ENCODE assay signal across 1 cellular context in the genomic region with DNA sequence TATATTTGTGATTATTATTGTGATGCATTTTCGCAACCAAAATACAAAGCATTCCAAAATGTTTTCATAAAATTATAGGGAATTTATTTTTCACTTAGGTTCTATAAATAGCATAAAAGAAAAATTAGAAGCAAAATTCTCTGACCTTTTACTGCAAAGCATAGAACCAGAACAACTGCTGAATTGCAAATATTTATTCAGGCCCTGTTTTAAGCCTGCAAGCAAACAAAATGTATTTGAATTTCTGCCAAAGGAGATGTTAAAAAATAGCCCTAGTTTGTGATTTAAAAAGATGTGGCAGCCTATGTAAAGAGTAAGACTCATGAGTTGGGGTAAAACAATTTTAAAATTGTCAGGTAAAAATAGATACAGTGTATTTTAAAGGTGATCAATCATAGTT.
TF ChIP-seq lines count a peak whose summit lies in the region.

No MANE protein-coding gene starts in this region.

TF ChIP-seq in HepG2, 621 proteins besides CTCF, POLR2A, EP300 and RAD21 (continued from another document):
- TF ChIP-seq, protein P1, sequence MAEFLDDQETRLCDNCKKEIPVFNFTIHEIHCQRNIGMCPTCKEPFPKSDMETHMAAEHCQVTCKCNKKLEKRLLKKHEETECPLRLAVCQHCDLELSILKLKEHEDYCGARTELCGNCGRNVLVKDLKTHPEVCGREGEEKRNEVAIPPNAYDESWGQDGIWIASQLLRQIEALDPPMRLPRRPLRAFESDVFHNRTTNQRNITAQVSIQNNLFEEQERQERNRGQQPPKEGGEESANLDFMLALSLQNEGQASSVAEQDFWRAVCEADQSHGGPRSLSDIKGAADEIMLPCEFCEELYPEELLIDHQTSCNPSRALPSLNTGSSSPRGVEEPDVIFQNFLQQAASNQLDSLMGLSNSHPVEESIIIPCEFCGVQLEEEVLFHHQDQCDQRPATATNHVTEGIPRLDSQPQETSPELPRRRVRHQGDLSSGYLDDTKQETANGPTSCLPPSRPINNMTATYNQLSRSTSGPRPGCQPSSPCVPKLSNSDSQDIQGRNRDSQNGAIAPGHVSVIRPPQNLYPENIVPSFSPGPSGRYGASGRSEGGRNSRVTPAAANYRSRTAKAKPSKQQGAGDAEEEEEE (CRISPR knock-in tag; IDR thresholded peaks at IDR 0.05; ENCODE audit: borderline replicate concordance): no peak
- TF ChIP-seq DBP (CRISPR knock-in tag; IDR thresholded peaks at IDR 0.05; ENCODE audit: not compliant biosample characterization): no peak
- TF ChIP-seq HDAC1 (CRISPR knock-in tag; IDR thresholded peaks at IDR 0.05): no peak
- peak; percentile 53 to 70 for TF ChIP-seq MAFK (conservative IDR thresholded peaks at IDR 0.05 in 1 of 2, IDR thresholded peaks at IDR 0.05 in 1 of 2; ENCODE audit: low read length in 2 of 2)
- TF ChIP-seq ZNF609 (CRISPR knock-in tag; IDR thresholded peaks at IDR 0.05; ENCODE audit: borderline replicate concordance): no peak
- TF ChIP-seq ZBTB2 (CRISPR knock-in tag; IDR thresholded peaks at IDR 0.05; ENCODE audit: low read depth): no peak
- TF ChIP-seq, protein P2, sequence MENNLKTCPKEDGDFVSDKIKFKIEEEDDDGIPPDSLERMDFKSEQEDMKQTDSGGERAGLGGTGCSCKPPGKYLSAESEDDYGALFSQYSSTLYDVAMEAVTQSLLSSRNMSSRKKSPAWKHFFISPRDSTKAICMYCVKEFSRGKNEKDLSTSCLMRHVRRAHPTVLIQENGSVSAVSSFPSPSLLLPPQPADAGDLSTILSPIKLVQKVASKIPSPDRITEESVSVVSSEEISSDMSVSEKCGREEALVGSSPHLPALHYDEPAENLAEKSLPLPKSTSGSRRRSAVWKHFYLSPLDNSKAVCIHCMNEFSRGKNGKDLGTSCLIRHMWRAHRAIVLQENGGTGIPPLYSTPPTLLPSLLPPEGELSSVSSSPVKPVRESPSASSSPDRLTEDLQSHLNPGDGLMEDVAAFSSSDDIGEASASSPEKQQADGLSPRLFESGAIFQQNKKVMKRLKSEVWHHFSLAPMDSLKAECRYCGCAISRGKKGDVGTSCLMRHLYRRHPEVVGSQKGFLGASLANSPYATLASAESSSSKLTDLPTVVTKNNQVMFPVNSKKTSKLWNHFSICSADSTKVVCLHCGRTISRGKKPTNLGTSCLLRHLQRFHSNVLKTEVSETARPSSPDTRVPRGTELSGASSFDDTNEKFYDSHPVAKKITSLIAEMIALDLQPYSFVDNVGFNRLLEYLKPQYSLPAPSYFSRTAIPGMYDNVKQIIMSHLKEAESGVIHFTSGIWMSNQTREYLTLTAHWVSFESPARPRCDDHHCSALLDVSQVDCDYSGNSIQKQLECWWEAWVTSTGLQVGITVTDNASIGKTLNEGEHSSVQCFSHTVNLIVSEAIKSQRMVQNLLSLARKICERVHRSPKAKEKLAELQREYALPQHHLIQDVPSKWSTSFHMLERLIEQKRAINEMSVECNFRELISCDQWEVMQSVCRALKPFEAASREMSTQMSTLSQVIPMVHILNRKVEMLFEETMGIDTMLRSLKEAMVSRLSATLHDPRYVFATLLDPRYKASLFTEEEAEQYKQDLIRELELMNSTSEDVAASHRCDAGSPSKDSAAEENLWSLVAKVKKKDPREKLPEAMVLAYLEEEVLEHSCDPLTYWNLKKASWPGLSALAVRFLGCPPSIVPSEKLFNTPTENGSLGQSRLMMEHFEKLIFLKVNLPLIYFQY (CRISPR knock-in tag; IDR thresholded peaks at IDR 0.05; ENCODE audit: borderline replicate concordance): no peak
- TF ChIP-seq NFKB2 (CRISPR knock-in tag; IDR thresholded peaks at IDR 0.05; ENCODE audit: borderline replicate concordance): no peak
- TF ChIP-seq, protein P3, sequence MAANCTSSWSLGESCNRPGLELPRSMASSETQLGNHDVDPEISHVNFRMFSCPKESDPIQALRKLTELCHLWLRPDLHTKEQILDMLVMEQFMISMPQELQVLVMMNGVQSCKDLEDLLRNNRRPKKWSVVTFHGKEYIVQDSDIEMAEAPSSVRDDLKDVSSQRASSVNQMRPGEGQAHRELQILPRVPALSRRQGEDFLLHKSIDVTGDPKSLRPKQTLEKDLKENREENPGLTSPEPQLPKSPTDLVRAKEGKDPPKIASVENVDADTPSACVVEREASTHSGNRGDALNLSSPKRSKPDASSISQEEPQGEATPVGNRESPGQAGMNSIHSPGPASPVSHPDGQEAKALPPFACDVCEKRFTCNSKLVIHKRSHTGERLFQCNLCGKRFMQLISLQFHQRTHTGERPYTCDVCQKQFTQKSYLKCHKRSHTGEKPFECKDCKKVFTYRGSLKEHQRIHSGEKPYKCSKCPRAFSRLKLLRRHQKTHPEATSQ (CRISPR knock-in tag; IDR thresholded peaks at IDR 0.05; ENCODE audit: borderline replicate concordance): no peak
- no peak for TF ChIP-seq AGO1 (IDR thresholded peaks at IDR 0.05; ENCODE audit: low read depth, low read length, poor library complexity, severe bottlenecking)
- TF ChIP-seq, protein P4, sequence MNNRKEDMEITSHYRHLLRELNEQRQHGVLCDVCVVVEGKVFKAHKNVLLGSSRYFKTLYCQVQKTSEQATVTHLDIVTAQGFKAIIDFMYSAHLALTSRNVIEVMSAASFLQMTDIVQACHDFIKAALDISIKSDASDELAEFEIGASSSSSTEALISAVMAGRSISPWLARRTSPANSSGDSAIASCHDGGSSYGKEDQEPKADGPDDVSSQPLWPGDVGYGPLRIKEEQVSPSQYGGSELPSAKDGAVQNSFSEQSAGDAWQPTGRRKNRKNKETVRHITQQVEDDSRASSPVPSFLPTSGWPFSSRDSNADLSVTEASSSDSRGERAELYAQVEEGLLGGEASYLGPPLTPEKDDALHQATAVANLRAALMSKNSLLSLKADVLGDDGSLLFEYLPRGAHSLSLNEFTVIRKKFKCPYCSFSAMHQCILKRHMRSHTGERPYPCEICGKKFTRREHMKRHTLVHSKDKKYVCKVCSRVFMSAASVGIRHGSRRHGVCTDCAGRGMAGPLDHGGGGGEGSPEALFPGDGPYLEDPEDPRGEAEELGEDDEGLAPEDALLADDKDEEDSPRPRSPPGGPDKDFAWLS (CRISPR knock-in tag; IDR thresholded peaks at IDR 0.05; ENCODE audit: borderline replicate concordance): no peak
- TF ChIP-seq KMT2B (CRISPR knock-in tag; IDR thresholded peaks at IDR 0.05): no peak
- TF ChIP-seq ZNF580 (CRISPR knock-in tag; IDR thresholded peaks at IDR 0.05; ENCODE audit: borderline replicate concordance, low read depth): no peak
- TF ChIP-seq, protein P5, sequence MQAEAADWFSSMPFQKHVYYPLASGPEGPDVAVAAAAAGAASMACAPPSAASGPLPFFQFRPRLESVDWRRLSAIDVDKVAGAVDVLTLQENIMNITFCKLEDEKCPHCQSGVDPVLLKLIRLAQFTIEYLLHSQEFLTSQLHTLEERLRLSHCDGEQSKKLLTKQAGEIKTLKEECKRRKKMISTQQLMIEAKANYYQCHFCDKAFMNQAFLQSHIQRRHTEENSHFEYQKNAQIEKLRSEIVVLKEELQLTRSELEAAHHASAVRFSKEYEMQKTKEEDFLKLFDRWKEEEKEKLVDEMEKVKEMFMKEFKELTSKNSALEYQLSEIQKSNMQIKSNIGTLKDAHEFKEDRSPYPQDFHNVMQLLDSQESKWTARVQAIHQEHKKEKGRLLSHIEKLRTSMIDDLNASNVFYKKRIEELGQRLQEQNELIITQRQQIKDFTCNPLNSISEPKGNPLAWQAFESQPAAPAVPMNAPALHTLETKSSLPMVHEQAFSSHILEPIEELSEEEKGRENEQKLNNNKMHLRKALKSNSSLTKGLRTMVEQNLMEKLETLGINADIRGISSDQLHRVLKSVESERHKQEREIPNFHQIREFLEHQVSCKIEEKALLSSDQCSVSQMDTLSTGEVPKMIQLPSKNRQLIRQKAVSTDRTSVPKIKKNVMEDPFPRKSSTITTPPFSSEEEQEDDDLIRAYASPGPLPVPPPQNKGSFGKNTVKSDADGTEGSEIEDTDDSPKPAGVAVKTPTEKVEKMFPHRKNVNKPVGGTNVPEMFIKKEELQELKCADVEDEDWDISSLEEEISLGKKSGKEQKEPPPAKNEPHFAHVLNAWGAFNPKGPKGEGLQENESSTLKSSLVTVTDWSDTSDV (CRISPR knock-in tag; IDR thresholded peaks at IDR 0.05): no peak
- no peak for TF ChIP-seq ZNF274 (CRISPR knock-in tag; IDR thresholded peaks at IDR 0.05)
- TF ChIP-seq HNRNPLL (IDR thresholded peaks at IDR 0.05; ENCODE audit: low read depth, low read length, poor library complexity, severe bottlenecking): no peak
- TF ChIP-seq ATF7-NPFF (CRISPR knock-in tag; IDR thresholded peaks at IDR 0.05; ENCODE audit: low read depth): no peak
- TF ChIP-seq ZNF468 (CRISPR knock-in tag; IDR thresholded peaks at IDR 0.05): no peak
- no peak for TF ChIP-seq NR2F1 (CRISPR knock-in tag; IDR thresholded peaks at IDR 0.05)
- TF ChIP-seq ZNF251 (CRISPR knock-in tag; IDR thresholded peaks at IDR 0.05): no peak
- no peak for TF ChIP-seq ZNF567 (CRISPR knock-in tag; IDR thresholded peaks at IDR 0.05; ENCODE audit: borderline replicate concordance)
- peak; percentile 63 for TF ChIP-seq GATAD2A (CRISPR knock-in tag; IDR thresholded peaks at IDR 0.05)
- TF ChIP-seq ZNF740 (CRISPR knock-in tag; IDR thresholded peaks at IDR 0.05): no peak
- no peak for TF ChIP-seq TBP (CRISPR knock-in tag; IDR thresholded peaks at IDR 0.05)
- no peak for TF ChIP-seq HMG20B (CRISPR knock-in tag; conservative IDR thresholded peaks at IDR 0.05)
- TF ChIP-seq ZBTB21 (CRISPR knock-in tag; IDR thresholded peaks at IDR 0.05): no peak
- TF ChIP-seq SOX5 (CRISPR knock-in tag; IDR thresholded peaks at IDR 0.05; ENCODE audit: borderline replicate concordance): peak; percentile 38; the same call in 1 of the 2 replicates
